12 cellular contexts compared by ENCODE assay signal in genomic region chr1:54095543-54096286, GRCh38. TPM values are rescaled to one million over a fixed set of nuclear protein-coding genes. Genes with fewer than 3 reads are reported as not detected.
DNase-seq lines count a peak whose midpoint lies in the region; ATAC-seq, FAIRE-seq and TF ChIP-seq lines count a peak whose summit lies in the region.
"Had no signal": no experiment of that assay in that cellular context is flagged by ENCODE, and none has a peak within 500 bp of the region (broad histone marks: within the 10 kb centered on the region; RNA-seq: fewer than 3 reads in every experiment).

No MANE protein-coding gene starts in this region.

- WGBS in SK-N-SH (ENCODE audit: low lambda C conversion rate): 78% methylated on average over 9 of the region's 9 CpGs
- 82% methylated on average over 9 of the region's 9 CpGs for WGBS in HepG2 (ENCODE audit: low lambda C conversion rate)

- no peak for TF ChIP-seq POLR2A in HepG2 (IDR thresholded peaks at IDR 0.05; ENCODE audit: insufficient read depth in 1 of 2, low read depth in 2 of 2, low read length in 2 of 2)
- no peak for TF ChIP-seq POLR2A in uterus (IDR thresholded peaks at IDR 0.05)

- H3K9me3 ChIP-seq in SK-N-SH: no peaks in the 10 kb centered on the region
- no peaks in the 10 kb centered on the region for H3K9me3 ChIP-seq in HepG2 (ENCODE audit: low read length)
- no peaks in the 10 kb centered on the region for H3K9me3 ChIP-seq in uterus

- H4K20me1 ChIP-seq in SK-N-SH (ENCODE audit: insufficient read depth) (no peaks in the 10 kb centered on the region), HepG2 (ENCODE audit: insufficient read depth, low read length) (no peaks in the 10 kb centered on the region)

- intact Hi-C loops in HepG2 (cut with micrococcal nuclease; ENCODE audit: unreplicated experiment): no loop called here
- intact Hi-C loops in uterus (cut with DNase I; ENCODE audit: low total_unique reads): no loop called here

- TF ChIP-seq EP300 in SK-N-SH (IDR thresholded peaks at IDR 0.05; ENCODE audit: borderline replicate concordance in 1 of 2, low read depth in 1 of 2, low read length in 1 of 2) (no peak), HepG2 (IDR thresholded peaks at IDR 0.05; ENCODE audit: low read depth in 2 of 2, low read length in 2 of 2) (no peak; a peak in 1 of 4 replicates), HepG2 (CRISPR knock-in tag; IDR thresholded peaks at IDR 0.05; ENCODE audit: borderline replicate concordance) (no peak)

- TF ChIP-seq RAD21 in SK-N-SH (IDR thresholded peaks at IDR 0.05; ENCODE audit: low read length) (no peak), HepG2 (CRISPR knock-in tag; IDR thresholded peaks at IDR 0.05) (no peak)

- ATAC-seq in SK-N-SH treated with all-trans-retinoic acid at 6 μM for 48 hours: no peak
- no peak for ATAC-seq in HepG2
- no peak for ATAC-seq in HG03095 (IDR thresholded peaks at IDR 0.05; ENCODE audit: unreplicated experiment)

- TF ChIP-seq CTCF in SK-N-SH (IDR thresholded peaks at IDR 0.05) (no peak), HepG2 (CRISPR knock-in tag; IDR thresholded peaks at IDR 0.05) (no peak), uterus (IDR thresholded peaks at IDR 0.05) (no peak)

- POLR2A ChIA-PET in SK-N-SH (lab: Yijun Ruan, JAX) (no interaction called here), HepG2 (lab: Yijun Ruan, JAX) (no interaction called here), HEK293T (lab: Yijun Ruan, JAX) (no interaction called here)

- no peaks in the 10 kb centered on the region for H3F3A ChIP-seq in SK-N-SH (replicated peaks; ENCODE audit: insufficient read depth)

- DNase-seq in SK-N-SH (peak; percentile 41), UCSD-AML1 (lab: John Stamatoyannopoulos, UW; ENCODE audit: unreplicated experiment) (peak; percentile 58), HepG2 (ENCODE audit: low spot score) (no peak), uterus (peak in 1 of 2 donors; percentile 39), HEK293T (ENCODE audit: extremely low spot score) (no peak), NCI-H526 treated with DMSO at 0.1 percent for 48 hours (lab: John Stamatoyannopoulos, UW) (no peak)
- DNase-seq: activated T-cell treated with anti-CD3 and anti-CD28 coated beads, Interleukin-2, amount 50 U/mL, for 24 hours; NK-92 treated with Interleukin-12 subunit alpha and Interleukin-12 subunit beta, amount 100 ng/mL, for 24 hours had no signal

- in situ Hi-C loops in HepG2 (cut with HindIII; ENCODE audit: extremely low pct_ligation_motif_present, low pct_unique_long_range_greater_than_20kb): no loop called here

- CTCF ChIA-PET in SK-N-SH (lab: Yijun Ruan, JAX) (interaction anchor here (1.0 to 3.9 kb wide), 3 partner anchors 12 to 19 kb away, joined by 4 to 17 read pairs (median 4); no protein-coding TSS in a partner anchor), HepG2 (lab: Yijun Ruan, JAX; ENCODE audit: low intra/inter-chr PET ratio, low total read pairs) (no interaction called here), HEK293T (lab: Yijun Ruan, JAX) (interaction anchor here (1.0 kb wide), 1 partner anchor 9 kb away, joined by 3 read pairs; no protein-coding TSS in a partner anchor)

- no peak for FAIRE-seq in HepG2 (lab: Jason Lieb, UNC)
- FAIRE-seq: TTC549 had no signal

- H3K4me3 ChIP-seq in SK-N-SH (ENCODE audit: low read depth in 2 of 2, low read length in 1 of 2) (no peak overlapping the region), HepG2 (replicated peaks in 1 of 3; ENCODE audit: insufficient read depth in 1 of 3, low read depth in 2 of 3, low read length in 3 of 3) (no peak overlapping the region), uterus (no peak overlapping the region)

- H3K36me3 ChIP-seq in SK-N-SH (replicated peaks in 1 of 2; ENCODE audit: control insufficient read depth in 1 of 2, insufficient read depth in 2 of 2, low read length in 1 of 2) (peaks cover 0 to 20% of the 10 kb centered on the region in 2 experiments), HepG2 (replicated peaks in 1 of 2; ENCODE audit: control insufficient read depth in 1 of 2, insufficient read depth in 2 of 2, low read length in 2 of 2) (peaks cover 0 to 9% of the 10 kb centered on the region in 2 experiments; a peak in 3 of 5 replicates), uterus (no peaks in the 10 kb centered on the region)

- no peak overlapping the region for H3K9ac ChIP-seq in SK-N-SH
- H3K9ac ChIP-seq in HepG2 (ENCODE audit: insufficient read depth, low read depth, low read length): no peak overlapping the region

- no peaks in the 10 kb centered on the region for H3K27me3 ChIP-seq in SK-N-SH (ENCODE audit: insufficient read depth)
- no peaks in the 10 kb centered on the region for H3K27me3 ChIP-seq in HepG2 (ENCODE audit: control insufficient read depth in 1 of 2, insufficient read depth in 2 of 2, low read length in 2 of 2)
- H3K27me3 ChIP-seq in uterus: no peaks in the 10 kb centered on the region

- H3K79me2 ChIP-seq in SK-N-SH (ENCODE audit: insufficient read depth) (no peaks in the 10 kb centered on the region), HepG2 (ENCODE audit: insufficient read depth, low read length) (no peaks in the 10 kb centered on the region)

- peaks cover 0 to 16% of the 10 kb centered on the region in 2 experiments; a peak in 2 of 4 replicates for H3K4me1 ChIP-seq in SK-N-SH (ENCODE audit: control insufficient read depth in 1 of 2, insufficient read depth in 2 of 2, low read depth in 1 of 2, low read length in 1 of 2)
- H3K4me1 ChIP-seq in HepG2 (ENCODE audit: insufficient read depth, low read length): peaks cover 38% of the 10 kb centered on the region
- no peaks in the 10 kb centered on the region for H3K4me1 ChIP-seq in uterus

- H3K9me2 ChIP-seq in SK-N-SH: no peaks in the 10 kb centered on the region

- BruUV-seq in HepG2 (replicated peaks; lab: Mats Ljungman, UMichigan): no TSS peak

- H3K4me2 ChIP-seq in SK-N-SH: no peak overlapping the region
- no peak overlapping the region for H3K4me2 ChIP-seq in HepG2 (ENCODE audit: low read depth, low read length)

- no peak overlapping the region for H2AFZ ChIP-seq in SK-N-SH (ENCODE audit: low read depth)
- H2AFZ ChIP-seq in HepG2 (ENCODE audit: low read length): no peak overlapping the region

- peak overlapping the region in 1 of 2 experiments; percentile 23; a peak in 2 of 4 replicates for H3K27ac ChIP-seq in SK-N-SH (ENCODE audit: low read depth in 2 of 2, low read length in 1 of 2)
- no peak overlapping the region for H3K27ac ChIP-seq in HepG2 (ENCODE audit: extremely low read length, insufficient read depth, low read length)
- peak overlapping the region; percentile 38 to 41 for H3K27ac ChIP-seq in uterus
- H3K27ac ChIP-seq: epithelial cell of prostate had no signal

RNA-seq across cellular contexts. Expression of gene TCEANC2, which starts 42.3 kb away (rescaled TPM):
- polyA plus RNA-seq in SK-N-SH (2012; rRNA removed) (4.7 and 5.5 TPM in 2 replicates), HepG2 (2011; rRNA removed) (3.6 and 3.8 TPM in 2 replicates)
- 4.1 and 5.2 TPM in 2 replicates for polyA plus RNA-seq in SK-N-SH (2012; cell fraction: cytosol; rRNA removed)
- 8.9 and 9.0 TPM in 2 replicates for polyA plus RNA-seq in SK-N-SH (2012; cell fraction: nucleus; rRNA removed)
- total RNA-seq in HepG2 (2016; rRNA removed; fragmentation: Illumina TruSeq; extraction: Trizol) (5.0 and 6.1 TPM in 2 replicates), uterus (1 to 10 TPM; 1.5 to 7.3 (median 3.2) TPM)
- 0.51 and 0.88 TPM in 2 replicates for total RNA-seq in HepG2 (2016; cell fraction: cytosol; rRNA removed; fragmentation: Illumina TruSeq; extraction: Trizol; ENCODE audit: low read depth)
- total RNA-seq in HepG2 (2016; cell fraction: insoluble cytoplasmic fraction; rRNA removed; fragmentation: Illumina TruSeq; extraction: Trizol): 4.8 and 6.8 TPM in 2 replicates
- 1.6 and 1.8 TPM in 2 replicates for total RNA-seq in HepG2 (2016; cell fraction: membrane; rRNA removed; fragmentation: Illumina TruSeq; extraction: Trizol)
- total RNA-seq in HepG2 (2016; cell fraction: nucleus; rRNA removed; fragmentation: Illumina TruSeq; extraction: Trizol): 2.0 and 3.7 TPM in 2 replicates
- polyA plus RNA-seq in HepG2 (2011; cell fraction: cytosol; rRNA removed): 2.2 and 2.3 TPM in 2 replicates
- 3.6 and 4.3 TPM in 2 replicates for polyA plus RNA-seq in HepG2 (2011; cell fraction: nucleus; rRNA removed)
- polyA plus RNA-seq in HepG2 (2012): 1.6 and 2.4 TPM in 2 replicates
- polyA plus RNA-seq in HepG2 (2016; cell fraction: cytosol; fragmentation: Illumina TruSeq; extraction: Trizol; ENCODE audit: low read depth): 0.37 and 0.94 TPM in 2 replicates
- polyA plus RNA-seq in HepG2 (2016; cell fraction: insoluble cytoplasmic fraction; fragmentation: Illumina TruSeq; extraction: Trizol; ENCODE audit: low read depth): 5.2 and 8.7 TPM in 2 replicates
- polyA plus RNA-seq in HepG2 (2016; cell fraction: membrane; fragmentation: Illumina TruSeq; extraction: Trizol; ENCODE audit: low read depth): 1.3 and 1.5 TPM in 2 replicates
- 3.7 and 5.4 TPM in 2 replicates for polyA plus RNA-seq in HepG2 (2016; cell fraction: nucleus; fragmentation: Illumina TruSeq; extraction: Trizol; ENCODE audit: insufficient read depth, low read depth)
- 4.6 and 9.1 TPM in 2 replicates for polyA minus RNA-seq in HepG2 (2011; rRNA and poly(A)+ RNA removed; ENCODE audit: low replicate concordance)
- polyA minus RNA-seq in HepG2 (2011; cell fraction: cytosol; rRNA and poly(A)+ RNA removed): 1.5 and 2.2 TPM in 2 replicates
- polyA minus RNA-seq in HepG2 (2011; cell fraction: nucleus; rRNA and poly(A)+ RNA removed): 4.4 and 5.6 TPM in 2 replicates

RNA-seq across cellular contexts. Expression of gene TMEM59, which starts 42.7 kb away (rescaled TPM):
- polyA plus RNA-seq in SK-N-SH (2012; rRNA removed) (249 and 314 TPM in 2 replicates), HepG2 (2011; rRNA removed) (354 and 363 TPM in 2 replicates)
- polyA plus RNA-seq in SK-N-SH (2012; cell fraction: cytosol; rRNA removed): 338 and 354 TPM in 2 replicates
- 85.7 and 156 TPM in 2 replicates for polyA plus RNA-seq in SK-N-SH (2012; cell fraction: nucleus; rRNA removed)
- total RNA-seq in HepG2 (2016; rRNA removed; fragmentation: Illumina TruSeq; extraction: Trizol) (98.2 and 147 TPM in 2 replicates), uterus (100 to 1,000 TPM in 3 of 4 donors, 10 to 100 TPM in 1; 82.2 to 327 (median 301) TPM)
- 69.6 and 74.1 TPM in 2 replicates for total RNA-seq in HepG2 (2016; cell fraction: cytosol; rRNA removed; fragmentation: Illumina TruSeq; extraction: Trizol; ENCODE audit: low read depth)
- 103 and 155 TPM in 2 replicates for total RNA-seq in HepG2 (2016; cell fraction: insoluble cytoplasmic fraction; rRNA removed; fragmentation: Illumina TruSeq; extraction: Trizol)
- total RNA-seq in HepG2 (2016; cell fraction: membrane; rRNA removed; fragmentation: Illumina TruSeq; extraction: Trizol): 71.1 and 72.1 TPM in 2 replicates
- total RNA-seq in HepG2 (2016; cell fraction: nucleus; rRNA removed; fragmentation: Illumina TruSeq; extraction: Trizol): 118 and 122 TPM in 2 replicates
- polyA plus RNA-seq in HepG2 (2011; cell fraction: cytosol; rRNA removed): 200 and 292 TPM in 2 replicates
- polyA plus RNA-seq in HepG2 (2011; cell fraction: nucleus; rRNA removed): 51.7 and 67.8 TPM in 2 replicates
- polyA plus RNA-seq in HepG2 (2012): 215 and 233 TPM in 2 replicates
- polyA plus RNA-seq in HepG2 (2016; cell fraction: cytosol; fragmentation: Illumina TruSeq; extraction: Trizol; ENCODE audit: low read depth): 60.3 and 66.9 TPM in 2 replicates
- 85.0 and 92.7 TPM in 2 replicates for polyA plus RNA-seq in HepG2 (2016; cell fraction: insoluble cytoplasmic fraction; fragmentation: Illumina TruSeq; extraction: Trizol; ENCODE audit: low read depth)
- 53.7 and 61.9 TPM in 2 replicates for polyA plus RNA-seq in HepG2 (2016; cell fraction: membrane; fragmentation: Illumina TruSeq; extraction: Trizol; ENCODE audit: low read depth)
- polyA plus RNA-seq in HepG2 (2016; cell fraction: nucleus; fragmentation: Illumina TruSeq; extraction: Trizol; ENCODE audit: insufficient read depth, low read depth): 154 and 158 TPM in 2 replicates
- 163 and 204 TPM in 2 replicates for polyA minus RNA-seq in HepG2 (2011; rRNA and poly(A)+ RNA removed; ENCODE audit: low replicate concordance)
- polyA minus RNA-seq in HepG2 (2011; cell fraction: cytosol; rRNA and poly(A)+ RNA removed): 93.6 and 117 TPM in 2 replicates
- 36.6 and 61.8 TPM in 2 replicates for polyA minus RNA-seq in HepG2 (2011; cell fraction: nucleus; rRNA and poly(A)+ RNA removed)

RNA-seq across cellular contexts. Expression of gene CDCP2, which starts 57.1 kb away (rescaled TPM):
- polyA plus RNA-seq in SK-N-SH (2012; rRNA removed) (not detected in 2 replicates), HepG2 (2011; rRNA removed) (0.03 TPM in 1 of 2 replicates, not detected in the other)
- not detected in 2 replicates for polyA plus RNA-seq in SK-N-SH (2012; cell fraction: cytosol; rRNA removed)
- not detected in 2 replicates for polyA plus RNA-seq in SK-N-SH (2012; cell fraction: nucleus; rRNA removed)
- total RNA-seq in HepG2 (2016; rRNA removed; fragmentation: Illumina TruSeq; extraction: Trizol) (not detected in 2 replicates), uterus (under 1 TPM in 2 of 4 donors, not detected in 2; 0.18 to 0.28 TPM)
- total RNA-seq in HepG2 (2016; cell fraction: cytosol; rRNA removed; fragmentation: Illumina TruSeq; extraction: Trizol; ENCODE audit: low read depth): not detected in 2 replicates
- not detected in 2 replicates for total RNA-seq in HepG2 (2016; cell fraction: insoluble cytoplasmic fraction; rRNA removed; fragmentation: Illumina TruSeq; extraction: Trizol)
- total RNA-seq in HepG2 (2016; cell fraction: membrane; rRNA removed; fragmentation: Illumina TruSeq; extraction: Trizol): not detected in 2 replicates
- total RNA-seq in HepG2 (2016; cell fraction: nucleus; rRNA removed; fragmentation: Illumina TruSeq; extraction: Trizol): not detected in 2 replicates
- not detected in 2 replicates for polyA plus RNA-seq in HepG2 (2011; cell fraction: cytosol; rRNA removed)
- not detected in 2 replicates for polyA plus RNA-seq in HepG2 (2011; cell fraction: nucleus; rRNA removed)
- polyA plus RNA-seq in HepG2 (2012): not detected in 2 replicates
- not detected in 2 replicates for polyA plus RNA-seq in HepG2 (2016; cell fraction: cytosol; fragmentation: Illumina TruSeq; extraction: Trizol; ENCODE audit: low read depth)
- polyA plus RNA-seq in HepG2 (2016; cell fraction: insoluble cytoplasmic fraction; fragmentation: Illumina TruSeq; extraction: Trizol; ENCODE audit: low read depth): not detected in 2 replicates
- not detected in 2 replicates for polyA plus RNA-seq in HepG2 (2016; cell fraction: membrane; fragmentation: Illumina TruSeq; extraction: Trizol; ENCODE audit: low read depth)
- not detected in 2 replicates for polyA plus RNA-seq in HepG2 (2016; cell fraction: nucleus; fragmentation: Illumina TruSeq; extraction: Trizol; ENCODE audit: insufficient read depth, low read depth)
- not detected in 2 replicates for polyA minus RNA-seq in HepG2 (2011; rRNA and poly(A)+ RNA removed; ENCODE audit: low replicate concordance)
- polyA minus RNA-seq in HepG2 (2011; cell fraction: cytosol; rRNA and poly(A)+ RNA removed): not detected in 2 replicates
- polyA minus RNA-seq in HepG2 (2011; cell fraction: nucleus; rRNA and poly(A)+ RNA removed): not detected in 2 replicates

Comparison
In these comparisons a context has a peak if more than half of its experiments do, and no peak if none do; other contexts are left out.
1. DNase-seq: peak in SK-N-SH (single experiment) and UCSD-AML1 (single experiment); none in HepG2 (single experiment), HEK293T (single experiment) and NCI-H526 treated with DMSO at 0.1 percent for 48 hours (single experiment).
2. Of the 25 proteins assayed by ChIP-seq in both HepG2 and SK-N-SH: peak only in HepG2: none; only in SK-N-SH: MXI1; in both: none; in neither: 24.